Comparison of ENCODE assay signal across 40 cellular contexts in the genomic region with DNA sequence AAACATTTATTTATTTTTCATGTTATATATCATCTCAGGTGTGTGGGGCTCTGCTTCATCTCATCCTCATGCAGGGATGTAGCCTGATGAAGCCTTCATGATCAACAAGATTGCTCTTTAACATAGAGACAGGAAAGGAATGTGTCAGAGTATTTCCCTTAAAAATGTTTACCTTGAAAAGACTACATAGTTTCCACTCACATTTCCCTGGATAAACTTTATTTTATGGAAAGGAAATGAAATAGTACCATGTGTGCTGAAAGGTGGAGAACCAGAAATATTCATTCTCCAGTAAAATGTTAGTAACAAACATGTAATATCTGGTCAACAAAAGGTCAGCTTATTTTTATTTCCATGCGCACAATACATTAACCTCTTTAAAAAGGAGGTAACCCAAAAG.
"Had no signal": no experiment of that assay in that cellular context is flagged by ENCODE, and none has a peak within 500 bp of the region (broad histone marks: within the 10 kb centered on the region; RNA-seq: fewer than 3 reads in every experiment).

No MANE protein-coding gene starts in this region.

- H3K27ac ChIP-seq: adrenal gland, ascending aorta, body of pancreas, brain microvascular endothelial cell, breast epithelium, cardiac muscle cell had no signal

- H3K4me1 ChIP-seq: adrenal gland, ascending aorta, body of pancreas, breast epithelium had no signal

- H3K9me3 Mint-ChIP-seq: activated naive CD4-positive, alpha-beta T cell treated with anti-CD3 and anti-CD28 coated beads for 36 hours; activated naive CD4-positive, alpha-beta T cell treated with anti-CD3 and anti-CD28 coated beads, Interleukin-2, amount 10 ng/mL, durations not matched to agents 7 days and 5 days; activated naive CD4-positive, alpha-beta T cell treated with anti-CD3 and anti-CD28 coated beads, Interleukin-2, amount 50 U/mL, for 24 hours; activated naive CD4-positive, alpha-beta T cell treated with anti-CD3 and anti-CD28 coated beads, Interleukin-2, amount 50 U/mL, for 72 hours; activated naive CD8-positive, alpha-beta T cell treated with anti-CD3 and anti-CD28 coated beads for 36 hours; activated naive CD8-positive, alpha-beta T cell treated with anti-CD3 and anti-CD28 coated beads, Interleukin-2, amount 10 ng/mL, durations not matched to agents 7 days and 5 days; activated naive CD8-positive, alpha-beta T cell treated with anti-CD3 and anti-CD28 coated beads, Interleukin-2, amount 50 U/mL, for 24 hours; activated T-cell treated with anti-CD3 and anti-CD28 coated beads, Interleukin-2, amount 50 U/mL, for 24 hours; activated T-cell treated with anti-CD3 and anti-CD28 coated beads, Interleukin-2, amount 50 U/mL, for 4 hours; activated T-cell treated with anti-CD3 and anti-CD28 coated beads, Interleukin-2, amount 50 U/mL, for 72 hours; activated T-helper 1 cell treated with anti-CD3 and anti-CD28 coated beads, Interleukin-12 subunit alpha, Interleukin-12 subunit beta, Interleukin-2, Interleukin-4 antibody, amounts not matched to agents 30 ng/mL and 10 ng/mL and 1 ng/mL, durations not matched to agents 14 hours and 24 hours and 36 hours; activated T-helper 17 cell treated with anti-CD3 and anti-CD28 coated beads, Interleukin-2, amount 50 U/mL, for 72 hours; activated T-helper 2 cell treated with anti-CD3 and anti-CD28 coated beads, Interferon-gamma antibody, Interleukin-2, Interleukin-4, amounts not matched to agents 10 μg/mL and 5 μg/mL and 100 μg/mL, durations not matched to agents 14 hours and 24 hours and 36 hours; brain; central memory CD8-positive, alpha-beta T cell had no signal

- H3K36me3 Mint-ChIP-seq: activated naive CD4-positive, alpha-beta T cell treated with anti-CD3 and anti-CD28 coated beads, Interleukin-2, amount 10 ng/mL, durations not matched to agents 7 days and 5 days; activated naive CD4-positive, alpha-beta T cell treated with anti-CD3 and anti-CD28 coated beads, Interleukin-2, amount 50 U/mL, for 24 hours; activated naive CD4-positive, alpha-beta T cell treated with anti-CD3 and anti-CD28 coated beads, Interleukin-2, amount 50 U/mL, for 72 hours; activated naive CD8-positive, alpha-beta T cell; activated naive CD8-positive, alpha-beta T cell treated with anti-CD3 and anti-CD28 coated beads for 36 hours; activated naive CD8-positive, alpha-beta T cell treated with anti-CD3 and anti-CD28 coated beads, Interleukin-2, amount 10 ng/mL, durations not matched to agents 7 days and 5 days; brain had no signal

- H3K4me3 ChIP-seq: adrenal gland, ascending aorta, body of pancreas, breast epithelium, cardiac muscle cell had no signal

- FAIRE-seq: astrocyte, bronchial epithelial cell had no signal

- H3K36me3 ChIP-seq: adrenal gland, ascending aorta, brain microvascular endothelial cell, breast epithelium, cardiac muscle cell had no signal

- H3K4me3 Mint-ChIP-seq: activated naive CD4-positive, alpha-beta T cell treated with anti-CD3 and anti-CD28 coated beads for 36 hours; activated naive CD4-positive, alpha-beta T cell treated with anti-CD3 and anti-CD28 coated beads, Interleukin-2, amount 10 ng/mL, durations not matched to agents 7 days and 5 days; activated naive CD4-positive, alpha-beta T cell treated with anti-CD3 and anti-CD28 coated beads, Interleukin-2, amount 50 U/mL, for 24 hours; activated naive CD8-positive, alpha-beta T cell; activated naive CD8-positive, alpha-beta T cell treated with anti-CD3 and anti-CD28 coated beads for 36 hours; activated naive CD8-positive, alpha-beta T cell treated with anti-CD3 and anti-CD28 coated beads, Interleukin-2, amount 10 ng/mL, durations not matched to agents 7 days and 5 days; activated naive CD8-positive, alpha-beta T cell treated with anti-CD3 and anti-CD28 coated beads, Interleukin-2, amount 50 U/mL, for 24 hours; activated T-cell treated with anti-CD3 and anti-CD28 coated beads, Interleukin-2, amount 50 U/mL, for 24 hours; activated T-cell treated with anti-CD3 and anti-CD28 coated beads, Interleukin-2, amount 50 U/mL, for 4 hours; activated T-cell treated with anti-CD3 and anti-CD28 coated beads, Interleukin-2, amount 50 U/mL, for 72 hours; activated T-helper 1 cell treated with anti-CD3 and anti-CD28 coated beads, Interleukin-12 subunit alpha, Interleukin-12 subunit beta, Interleukin-2, Interleukin-4 antibody, amounts not matched to agents 30 ng/mL and 10 ng/mL and 1 ng/mL, durations not matched to agents 14 hours and 24 hours and 36 hours; activated T-helper 17 cell treated with anti-CD3 and anti-CD28 coated beads, Interleukin-2, amount 50 U/mL, for 72 hours; brain; central memory CD8-positive, alpha-beta T cell had no signal

- DNase-seq: activated effector memory CD4-positive, alpha-beta T cell treated with anti-CD3 and anti-CD28 coated beads, Interleukin-2, amount 50 U/mL, for 16 hours; activated gamma-delta T cell; activated gamma-delta T cell treated with Interleukin-2 at 50 U/mL for 16 hours; activated naive CD4-positive, alpha-beta T cell; activated naive CD4-positive, alpha-beta T cell treated with anti-CD3 and anti-CD28 coated beads for 36 hours; activated naive CD4-positive, alpha-beta T cell treated with anti-CD3 and anti-CD28 coated beads, Interleukin-2, amount 10 ng/mL, durations not matched to agents 7 days and 5 days; activated naive CD4-positive, alpha-beta T cell treated with anti-CD3 and anti-CD28 coated beads, Interleukin-2, amount 50 U/mL, for 16 hours; activated naive CD4-positive, alpha-beta T cell treated with Interleukin-2 at 50 U/mL for 16 hours; activated naive CD8-positive, alpha-beta T cell treated with anti-CD3 and anti-CD28 coated beads for 36 hours; activated naive CD8-positive, alpha-beta T cell treated with anti-CD3 and anti-CD28 coated beads, Interleukin-2, amount 10 ng/mL, durations not matched to agents 7 days and 5 days; activated naive CD8-positive, alpha-beta T cell treated with anti-CD3 and anti-CD28 coated beads, Interleukin-2, amount 50 U/mL, for 24 hours; activated T-cell treated with anti-CD3 and anti-CD28 coated beads for 4 hours; activated T-cell treated with anti-CD3 and anti-CD28 coated beads, Interleukin-2, amount 50 U/mL, for 1 hour; activated T-cell treated with anti-CD3 and anti-CD28 coated beads, Interleukin-2, amount 50 U/mL, for 24 hours; activated T-cell treated with anti-CD3 and anti-CD28 coated beads, Interleukin-2, amount 50 U/mL, for 4 hours; activated T-cell treated with anti-CD3 and anti-CD28 coated beads, Interleukin-2, amount 50 U/mL, for 48 hours; activated T-cell treated with anti-CD3 and anti-CD28 coated beads, Interleukin-2, amount 50 U/mL, for 72 hours; adrenal gland; amniotic stem cell; amygdala; anterior cingulate cortex; aorta; body of pancreas; brain microvascular endothelial cell; caudate nucleus; central memory CD4-positive, alpha-beta T cell; cerebellar nuclear complex had no signal

- H3K27me3 Mint-ChIP-seq: activated naive CD4-positive, alpha-beta T cell treated with anti-CD3 and anti-CD28 coated beads, Interleukin-2, amount 10 ng/mL, durations not matched to agents 7 days and 5 days; activated naive CD4-positive, alpha-beta T cell treated with anti-CD3 and anti-CD28 coated beads, Interleukin-2, amount 50 U/mL, for 24 hours; activated naive CD8-positive, alpha-beta T cell; activated naive CD8-positive, alpha-beta T cell treated with anti-CD3 and anti-CD28 coated beads for 36 hours; activated naive CD8-positive, alpha-beta T cell treated with anti-CD3 and anti-CD28 coated beads, Interleukin-2, amount 10 ng/mL, durations not matched to agents 7 days and 5 days; activated naive CD8-positive, alpha-beta T cell treated with anti-CD3 and anti-CD28 coated beads, Interleukin-2, amount 50 U/mL, for 24 hours; activated T-cell treated with anti-CD3 and anti-CD28 coated beads, Interleukin-2, amount 50 U/mL, for 24 hours; brain; central memory CD8-positive, alpha-beta T cell had no signal

- H3K9me3 ChIP-seq: adrenal gland, ascending aorta, body of pancreas, breast epithelium had no signal

- H3K27me3 ChIP-seq: adrenal gland, ascending aorta, body of pancreas, brain microvascular endothelial cell, breast epithelium, cardiac muscle cell had no signal

- H3K27ac Mint-ChIP-seq: activated naive CD4-positive, alpha-beta T cell treated with anti-CD3 and anti-CD28 coated beads for 36 hours; activated naive CD4-positive, alpha-beta T cell treated with anti-CD3 and anti-CD28 coated beads, Interleukin-2, amount 10 ng/mL, durations not matched to agents 7 days and 5 days; activated naive CD4-positive, alpha-beta T cell treated with anti-CD3 and anti-CD28 coated beads, Interleukin-2, amount 50 U/mL, for 24 hours; activated naive CD4-positive, alpha-beta T cell treated with anti-CD3 and anti-CD28 coated beads, Interleukin-2, amount 50 U/mL, for 72 hours; activated naive CD8-positive, alpha-beta T cell; activated naive CD8-positive, alpha-beta T cell treated with anti-CD3 and anti-CD28 coated beads for 36 hours; activated naive CD8-positive, alpha-beta T cell treated with anti-CD3 and anti-CD28 coated beads, Interleukin-2, amount 10 ng/mL, durations not matched to agents 7 days and 5 days; activated naive CD8-positive, alpha-beta T cell treated with anti-CD3 and anti-CD28 coated beads, Interleukin-2, amount 50 U/mL, for 24 hours; activated T-cell treated with anti-CD3 and anti-CD28 coated beads, Interleukin-2, amount 50 U/mL, for 24 hours; activated T-cell treated with anti-CD3 and anti-CD28 coated beads, Interleukin-2, amount 50 U/mL, for 72 hours; activated T-helper 1 cell treated with anti-CD3 and anti-CD28 coated beads, Interleukin-12 subunit alpha, Interleukin-12 subunit beta, Interleukin-2, Interleukin-4 antibody, amounts not matched to agents 30 ng/mL and 10 ng/mL and 1 ng/mL, durations not matched to agents 14 hours and 24 hours and 36 hours; activated T-helper 17 cell treated with anti-CD3 and anti-CD28 coated beads, Interleukin-2, amount 50 U/mL, for 72 hours; activated T-helper 2 cell treated with anti-CD3 and anti-CD28 coated beads, Interferon-gamma antibody, Interleukin-2, Interleukin-4, amounts not matched to agents 10 μg/mL and 5 μg/mL and 100 μg/mL, durations not matched to agents 14 hours and 24 hours and 36 hours; brain had no signal

- H3K4me1 Mint-ChIP-seq: activated naive CD4-positive, alpha-beta T cell treated with anti-CD3 and anti-CD28 coated beads, Interleukin-2, amount 10 ng/mL, durations not matched to agents 7 days and 5 days; activated naive CD4-positive, alpha-beta T cell treated with anti-CD3 and anti-CD28 coated beads, Interleukin-2, amount 50 U/mL, for 24 hours; activated naive CD8-positive, alpha-beta T cell treated with anti-CD3 and anti-CD28 coated beads for 36 hours; activated naive CD8-positive, alpha-beta T cell treated with anti-CD3 and anti-CD28 coated beads, Interleukin-2, amount 10 ng/mL, durations not matched to agents 7 days and 5 days; activated naive CD8-positive, alpha-beta T cell treated with anti-CD3 and anti-CD28 coated beads, Interleukin-2, amount 50 U/mL, for 24 hours; activated T-helper 17 cell treated with anti-CD3 and anti-CD28 coated beads, Interleukin-2, amount 50 U/mL, for 72 hours; central memory CD8-positive, alpha-beta T cell had no signal
